In genomic region chr12:3752741-3753486, GRCh38 we compare ENCODE assay signal across 1 cellular context.
TF ChIP-seq lines count a peak whose summit lies in the region.

Gene CRACR2A (minus strand): TSS chr12:3753109. CDS start chr12:3696999, 56,110 bp downstream.

TF ChIP-seq in K562, 482 proteins besides CTCF, POLR2A, EP300 and RAD21 (continued from another document and continues in another):
- TF ChIP-seq STAT5B (CRISPR knock-in tag; IDR thresholded peaks at IDR 0.05) = no peak
- no peak for TF ChIP-seq MYBL2 (IDR thresholded peaks at IDR 0.05; ENCODE audit: low read depth)
- TF ChIP-seq MYBL2 (CRISPR knock-in tag; IDR thresholded peaks at IDR 0.05; ENCODE audit: borderline replicate concordance) = no peak
- TF ChIP-seq ZNF253 (CRISPR knock-in tag; conservative IDR thresholded peaks at IDR 0.05) = no peak
- peak; percentile 65 to 74 for TF ChIP-seq NRF1 (conservative IDR thresholded peaks at IDR 0.05 in 1 of 2, IDR thresholded peaks at IDR 0.05 in 1 of 2)
- no peak for TF ChIP-seq ARID3A (IDR thresholded peaks at IDR 0.05; ENCODE audit: borderline replicate concordance, low read depth, low read length)
- no peak for TF ChIP-seq SMAD2 (IDR thresholded peaks at IDR 0.05; ENCODE audit: low read depth, low read length)
- TF ChIP-seq ZSCAN32 (CRISPR knock-in tag; IDR thresholded peaks at IDR 0.05) = no peak
- no peak for TF ChIP-seq ZZZ3 (IDR thresholded peaks at IDR 0.05)
- no peak for TF ChIP-seq MCM7 (IDR thresholded peaks at IDR 0.05)
- no peak for TF ChIP-seq ARID2 (IDR thresholded peaks at IDR 0.05)
- no peak for TF ChIP-seq SMARCB1 (IDR thresholded peaks at IDR 0.05; ENCODE audit: insufficient read length, low read depth)
- no peak for TF ChIP-seq CC2D1A (IDR thresholded peaks at IDR 0.05)
- no peak for TF ChIP-seq ETV6 (IDR thresholded peaks at IDR 0.05; ENCODE audit: borderline replicate concordance in 1 of 2, low read depth in 2 of 2, low read length in 1 of 2)
- no peak for TF ChIP-seq ETV6 (CRISPR knock-in tag; IDR thresholded peaks at IDR 0.05; ENCODE audit: borderline replicate concordance)
- no peak for TF ChIP-seq CBX3 (IDR thresholded peaks at IDR 0.05; ENCODE audit: borderline replicate concordance in 1 of 2, low read length in 2 of 2)
- no peak for TF ChIP-seq MBD1 (CRISPR knock-in tag; IDR thresholded peaks at IDR 0.05)
- TF ChIP-seq CREB3L1 (IDR thresholded peaks at IDR 0.05; ENCODE audit: borderline replicate concordance, low read depth) = no peak
- TF ChIP-seq ZBTB17 (CRISPR knock-in tag; IDR thresholded peaks at IDR 0.05) = no peak
- no peak for TF ChIP-seq HSF4 (CRISPR knock-in tag; IDR thresholded peaks at IDR 0.05; ENCODE audit: borderline replicate concordance)
- TF ChIP-seq YBX1 (IDR thresholded peaks at IDR 0.05) = no peak
- peak; percentile 89 to 91 for TF ChIP-seq UBTF (IDR thresholded peaks at IDR 0.05; ENCODE audit: borderline replicate concordance in 1 of 2, low read depth in 2 of 2, low read length in 2 of 2)
- TF ChIP-seq EP400 (IDR thresholded peaks at IDR 0.05) = peak; percentile 72
- TF ChIP-seq, protein P1, sequence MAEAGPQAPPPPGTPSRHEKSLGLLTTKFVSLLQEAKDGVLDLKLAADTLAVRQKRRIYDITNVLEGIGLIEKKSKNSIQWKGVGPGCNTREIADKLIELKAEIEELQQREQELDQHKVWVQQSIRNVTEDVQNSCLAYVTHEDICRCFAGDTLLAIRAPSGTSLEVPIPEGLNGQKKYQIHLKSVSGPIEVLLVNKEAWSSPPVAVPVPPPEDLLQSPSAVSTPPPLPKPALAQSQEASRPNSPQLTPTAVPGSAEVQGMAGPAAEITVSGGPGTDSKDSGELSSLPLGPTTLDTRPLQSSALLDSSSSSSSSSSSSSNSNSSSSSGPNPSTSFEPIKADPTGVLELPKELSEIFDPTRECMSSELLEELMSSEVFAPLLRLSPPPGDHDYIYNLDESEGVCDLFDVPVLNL (CRISPR knock-in tag; IDR thresholded peaks at IDR 0.05; ENCODE audit: low read depth) = no peak
- no peak for TF ChIP-seq CSDE1 (IDR thresholded peaks at IDR 0.05)
- TF ChIP-seq MED1 (CRISPR knock-in tag; IDR thresholded peaks at IDR 0.05; ENCODE audit: borderline replicate concordance) = no peak
- TF ChIP-seq ZNF551 (CRISPR knock-in tag; IDR thresholded peaks at IDR 0.05) = no peak
- peak; percentile 82 for TF ChIP-seq ZFX (CRISPR knock-in tag; IDR thresholded peaks at IDR 0.05)
- no peak for TF ChIP-seq ZNF583 (CRISPR knock-in tag; IDR thresholded peaks at IDR 0.05)
- TF ChIP-seq CREM (IDR thresholded peaks at IDR 0.05; ENCODE audit: low read depth) = no peak
- no peak for TF ChIP-seq MIER1 (IDR thresholded peaks at IDR 0.05; ENCODE audit: low read depth)
- TF ChIP-seq BRF1 (IDR thresholded peaks at IDR 0.05; ENCODE audit: borderline replicate concordance, extremely low read depth, insufficient read length) = no peak
- TF ChIP-seq NFE2 (IDR thresholded peaks at IDR 0.05; ENCODE audit: low read depth) = no peak
- no peak for TF ChIP-seq ARHGAP35 (IDR thresholded peaks at IDR 0.05; ENCODE audit: partially characterized antibody)
- no peak for TF ChIP-seq HLTF (IDR thresholded peaks at IDR 0.05)
- TF ChIP-seq ZNF316 (IDR thresholded peaks at IDR 0.05) = no peak
- no peak for TF ChIP-seq NR1H2 (CRISPR knock-in tag; IDR thresholded peaks at IDR 0.05)
- no peak for TF ChIP-seq ZNF146 (CRISPR knock-in tag; IDR thresholded peaks at IDR 0.05; ENCODE audit: unreplicated experiment)
- TF ChIP-seq KLF10 (CRISPR knock-in tag; IDR thresholded peaks at IDR 0.05) = no peak
- TF ChIP-seq EWSR1 (IDR thresholded peaks at IDR 0.05; ENCODE audit: borderline replicate concordance, low read depth, partially characterized antibody) = no peak
- TF ChIP-seq LARP7 (IDR thresholded peaks at IDR 0.05) = no peak
- TF ChIP-seq ZNF41 (CRISPR knock-in tag; conservative IDR thresholded peaks at IDR 0.05) = no peak
- no peak for TF ChIP-seq ZHX1 (conservative IDR thresholded peaks at IDR 0.05; ENCODE audit: low read length)
- TF ChIP-seq ERF (CRISPR knock-in tag; IDR thresholded peaks at IDR 0.05) = no peak
- no peak for TF ChIP-seq FOXJ2 (tag; IDR thresholded peaks at IDR 0.05)
- TF ChIP-seq ESRRA (IDR thresholded peaks at IDR 0.05; ENCODE audit: borderline replicate concordance, low read depth) = no peak
- no peak for TF ChIP-seq NR0B1 (IDR thresholded peaks at IDR 0.05; ENCODE audit: partially characterized antibody)
- TF ChIP-seq CTCFL (IDR thresholded peaks at IDR 0.05; ENCODE audit: borderline replicate concordance, insufficient read depth, low read depth, low read length, poor library complexity, severe bottlenecking) = peak; percentile 79
- no peak for TF ChIP-seq NR3C1 (CRISPR knock-in tag; IDR thresholded peaks at IDR 0.05)
- TF ChIP-seq, protein P2, sequence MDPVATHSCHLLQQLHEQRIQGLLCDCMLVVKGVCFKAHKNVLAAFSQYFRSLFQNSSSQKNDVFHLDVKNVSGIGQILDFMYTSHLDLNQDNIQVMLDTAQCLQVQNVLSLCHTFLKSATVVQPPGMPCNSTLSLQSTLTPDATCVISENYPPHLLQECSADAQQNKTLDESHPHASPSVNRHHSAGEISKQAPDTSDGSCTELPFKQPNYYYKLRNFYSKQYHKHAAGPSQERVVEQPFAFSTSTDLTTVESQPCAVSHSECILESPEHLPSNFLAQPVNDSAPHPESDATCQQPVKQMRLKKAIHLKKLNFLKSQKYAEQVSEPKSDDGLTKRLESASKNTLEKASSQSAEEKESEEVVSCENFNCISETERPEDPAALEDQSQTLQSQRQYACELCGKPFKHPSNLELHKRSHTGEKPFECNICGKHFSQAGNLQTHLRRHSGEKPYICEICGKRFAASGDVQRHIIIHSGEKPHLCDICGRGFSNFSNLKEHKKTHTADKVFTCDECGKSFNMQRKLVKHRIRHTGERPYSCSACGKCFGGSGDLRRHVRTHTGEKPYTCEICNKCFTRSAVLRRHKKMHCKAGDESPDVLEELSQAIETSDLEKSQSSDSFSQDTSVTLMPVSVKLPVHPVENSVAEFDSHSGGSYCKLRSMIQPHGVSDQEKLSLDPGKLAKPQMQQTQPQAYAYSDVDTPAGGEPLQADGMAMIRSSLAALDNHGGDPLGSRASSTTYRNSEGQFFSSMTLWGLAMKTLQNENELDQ (CRISPR knock-in tag; IDR thresholded peaks at IDR 0.05; ENCODE audit: borderline replicate concordance) = no peak
- 0 out of 2 replicates have a peak, but pooled peaks have one; percentile 32 for TF ChIP-seq SIN3B (IDR thresholded peaks at IDR 0.05; ENCODE audit: low read depth)
- no peak for TF ChIP-seq ZBTB9 (CRISPR knock-in tag; IDR thresholded peaks at IDR 0.05)
- TF ChIP-seq FOXJ3 (CRISPR knock-in tag; IDR thresholded peaks at IDR 0.05) = no peak
- no peak for TF ChIP-seq PHB2 (IDR thresholded peaks at IDR 0.05; ENCODE audit: low read depth)
